10 cellular contexts compared by ENCODE assay signal in genomic region chr22:22702159-22702873, GRCh38. TPM values are rescaled to one million over a fixed set of nuclear protein-coding genes. Genes with fewer than 3 reads are reported as not detected.
A peak's percentile ranks its signal among the peaks of the same experiment; 100 is the strongest.
DNase-seq lines count a peak whose midpoint lies in the region; TF ChIP-seq lines count a peak whose summit lies in the region.
"Had no signal": no experiment of that assay in that cellular context is flagged by ENCODE, and none has a peak within 500 bp of the region (broad histone marks: within the 10 kb centered on the region; RNA-seq: fewer than 3 reads in every experiment).

No MANE protein-coding gene starts in this region.

- no peaks in the 10 kb centered on the region for H3K36me3 ChIP-seq in neural progenitor cell
- H3K36me3 ChIP-seq: adrenal gland had no signal

- no peak overlapping the region for H3K4me3 ChIP-seq in neural progenitor cell
- H3K4me3 ChIP-seq: adrenal gland had no signal

- TF ChIP-seq CTCF in HFFc6 (IDR thresholded peaks at IDR 0.05) (peak; percentile 56; the same call in 1 of the 2 replicates), neural progenitor cell (IDR thresholded peaks at IDR 0.05) (peak; percentile 55)

- DNase-seq in G401 (ENCODE audit: low spot score) = peak; percentile 6
- no peak for DNase-seq in HFFc6
- peak; percentile 5 for DNase-seq in cerebellar cortex (ENCODE audit: low spot score)
- DNase-seq in neural progenitor cell (ENCODE audit: low spot score) = peak; percentile 34
- no peak for DNase-seq in NCI-H1417 treated with DMSO at 0.1 percent for 48 hours (lab: John Stamatoyannopoulos, UW)
- no peak for DNase-seq in NCI-H226
- DNase-seq in stimulated activated CD4-positive, alpha-beta T cell treated with anti-CD3 and anti-CD28 coated beads, Interleukin-4, amount 100 ng/mL, for 24 hours = no peak
- DNase-seq: NCI-H524 treated with DMSO at 0.1 percent for 48 hours had no signal

- H3K36me3 Mint-ChIP-seq in HFFc6 (ENCODE audit: low read depth) (no peaks in the 10 kb centered on the region), neural progenitor cell (no peaks in the 10 kb centered on the region)

- H3K27ac ChIP-seq in neural progenitor cell = no peak overlapping the region
- H3K27ac ChIP-seq: adrenal gland had no signal

- H3K27me3 ChIP-seq in neural progenitor cell = peaks cover 96% of the 10 kb centered on the region
- H3K27me3 ChIP-seq: adrenal gland had no signal

- in situ Hi-C loops in G401 (cut with HindIII; ENCODE audit: low sequenced_read_pairs) = no loop called here

- peaks cover 9% of the 10 kb centered on the region for H3K27me3 Mint-ChIP-seq in HFFc6 (ENCODE audit: insufficient read depth)
- peaks cover 2% of the 10 kb centered on the region for H3K27me3 Mint-ChIP-seq in neural progenitor cell (ENCODE audit: insufficient read depth, low read depth)

- no peak overlapping the region for H3K4me2 ChIP-seq in neural progenitor cell

- H3K4me1 ChIP-seq in neural progenitor cell = no peaks in the 10 kb centered on the region
- H3K4me1 ChIP-seq: adrenal gland had no signal

- H3K4me3 Mint-ChIP-seq in HFFc6 (no peak overlapping the region), neural progenitor cell (no peak overlapping the region)

- H3K9me3 Mint-ChIP-seq in HFFc6 = no peaks in the 10 kb centered on the region
- H3K9me3 Mint-ChIP-seq in neural progenitor cell = no peaks in the 10 kb centered on the region

- no peak overlapping the region for H2AFZ ChIP-seq in neural progenitor cell (replicated peaks)

- no peak overlapping the region for H3K27ac Mint-ChIP-seq in HFFc6
- H3K27ac Mint-ChIP-seq in neural progenitor cell = no peak overlapping the region

- H3K9ac ChIP-seq in neural progenitor cell = no peak overlapping the region

- H3K9me3 ChIP-seq in neural progenitor cell (ENCODE audit: low read depth) = no peaks in the 10 kb centered on the region
- H3K9me3 ChIP-seq: adrenal gland had no signal

- H3F3A ChIP-seq in neural progenitor cell (ENCODE audit: low read depth) = no peaks in the 10 kb centered on the region

- H3K4me1 Mint-ChIP-seq in HFFc6 (ENCODE audit: low read depth) = peaks cover 7% of the 10 kb centered on the region
- H3K4me1 Mint-ChIP-seq in neural progenitor cell = no peaks in the 10 kb centered on the region

- no peaks in the 10 kb centered on the region for H4K20me1 ChIP-seq in neural progenitor cell (ENCODE audit: low read depth)

- no peaks in the 10 kb centered on the region for H3K79me2 ChIP-seq in neural progenitor cell (ENCODE audit: low read depth)

RNA-seq across cellular contexts. Expression of gene GGTLC2, which starts 57.9 kb away (rescaled TPM):
- total RNA-seq in G401 (2014; rRNA removed; shearing (Covaris generic)) = not detected in 2 replicates
- total RNA-seq in HFFc6 (2021; fragmentation: NEBNext Ultra II Directional; extraction: Animal tissue kit (Norgen Biotek cat#: 25700)) = not detected
- total RNA-seq in neural progenitor cell (ENCODE audit: low replicate concordance) = not detected in 2 replicates
- total RNA-seq: adrenal gland, frontal cortex had no signal

Comparison
In these comparisons a context has a peak if more than half of its experiments do, and no peak if none do; other contexts are left out.
1. DNase-seq: peak in G401 (single experiment), cerebellar cortex (single experiment) and neural progenitor cell (single experiment); none in HFFc6 (single experiment), NCI-H1417 treated with DMSO at 0.1 percent for 48 hours (single experiment), NCI-H226 (single experiment) and stimulated activated CD4-positive, alpha-beta T cell treated with anti-CD3 and anti-CD28 coated beads, Interleukin-4, amount 100 ng/mL, for 24 hours (single experiment).